ENCODE assay signal across 21 cellular contexts in the genomic region with DNA sequence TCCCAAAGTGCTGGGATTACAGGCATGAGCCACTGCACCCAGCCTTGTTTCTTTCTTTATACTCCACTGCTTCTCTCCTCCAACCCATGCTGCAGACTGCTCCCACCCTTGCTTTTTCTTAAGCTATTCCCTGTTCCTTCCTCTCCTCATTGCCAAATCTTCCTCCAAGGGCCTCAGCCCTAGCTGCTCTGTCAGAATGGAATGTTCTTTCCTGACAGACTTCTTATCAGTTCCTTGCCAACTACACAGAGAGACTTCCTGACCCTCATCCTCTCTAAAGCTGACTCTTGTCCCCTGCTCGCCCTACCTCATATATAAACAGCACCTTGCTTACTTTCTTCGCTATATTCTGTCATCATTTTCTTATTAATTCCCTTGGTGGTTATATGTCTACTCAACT.
"Had no signal": no experiment of that assay in that cellular context is flagged by ENCODE, and none has a peak within 500 bp of the region (broad histone marks: within the 10 kb centered on the region; RNA-seq: fewer than 3 reads in every experiment).

No MANE protein-coding gene starts in this region.

- H3K4me1 Mint-ChIP-seq: activated CD4-positive, alpha-beta T cell treated with anti-CD3 and anti-CD28 coated beads for 36 hours; brain; neural progenitor cell had no signal

- H3K27ac ChIP-seq: neural progenitor cell, ovary, SJCRH30, transverse colon had no signal

- H3K27me3 Mint-ChIP-seq: activated CD4-positive, alpha-beta T cell treated with anti-CD3 and anti-CD28 coated beads for 36 hours had no signal

- H3K4me2 ChIP-seq: neural progenitor cell had no signal

- H3K4me3 ChIP-seq: neural progenitor cell, ovary, SJCRH30, transverse colon had no signal

- H3K4me1 ChIP-seq: neural progenitor cell, SJCRH30, transverse colon had no signal

- H3K36me3 ChIP-seq: neural progenitor cell, ovary, SJCRH30, transverse colon had no signal

- H3K27me3 ChIP-seq: neural progenitor cell, ovary, SJCRH30, transverse colon had no signal

- DNase-seq: activated CD4-positive, alpha-beta T cell treated with anti-CD3 and anti-CD28 coated beads for 36 hours; activated CD8-positive, alpha-beta memory T cell treated with anti-CD3 and anti-CD28 coated beads, Interleukin-2, amount 50 U/mL, for 4 hours; activated CD8-positive, alpha-beta T cell treated with anti-CD3 and anti-CD28 coated beads, Interleukin-2, amount 10 ng/mL, durations not matched to agents 7 days and 5 days; activated gamma-delta T cell; activated T-cell treated with anti-CD3 and anti-CD28 coated beads, Interleukin-2, amount 50 U/mL, for 48 hours; amygdala; erythroblast; hippocampal formation; midbrain; ovary; retina; SJCRH30; small intestine; stimulated activated CD4-positive, alpha-beta T cell treated with anti-CD3 and anti-CD28 coated beads, Interleukin-4, amount 100 ng/mL, for 24 hours; stimulated activated naive CD4-positive, alpha-beta T cell; T-helper 2 cell; transverse colon had no signal

- H3K4me3 Mint-ChIP-seq: activated CD4-positive, alpha-beta T cell treated with anti-CD3 and anti-CD28 coated beads for 36 hours; activated CD8-positive, alpha-beta T cell treated with anti-CD3 and anti-CD28 coated beads, Interleukin-2, amount 10 ng/mL, durations not matched to agents 7 days and 5 days; brain; dendritic cell treated with granulocyte-macrophage colony-stimulating factor and Interleukin-4, amounts not matched to agents 40 ng/mL and 50 ng/mL, for 4 days; neural progenitor cell had no signal

- ATAC-seq: activated CD4-positive, alpha-beta T cell treated with anti-CD3 and anti-CD28 coated beads for 36 hours; activated CD8-positive, alpha-beta T cell treated with anti-CD3 and anti-CD28 coated beads, Interleukin-2, amount 10 ng/mL, durations not matched to agents 7 days and 5 days; activated naive CD4-positive, alpha-beta T cell treated with anti-CD3 and anti-CD28 coated beads, Interleukin-2, amount 50 U/mL, for 72 hours had no signal

- H3K9me3 ChIP-seq: ovary, SJCRH30, transverse colon had no signal

- H3K9me3 Mint-ChIP-seq: activated naive CD4-positive, alpha-beta T cell treated with anti-CD3 and anti-CD28 coated beads, Interleukin-2, amount 50 U/mL, for 72 hours; brain; dendritic cell treated with granulocyte-macrophage colony-stimulating factor and Interleukin-4, amounts not matched to agents 40 ng/mL and 50 ng/mL, for 4 days; neural progenitor cell had no signal

- H3K27ac Mint-ChIP-seq: activated CD4-positive, alpha-beta T cell treated with anti-CD3 and anti-CD28 coated beads for 36 hours; activated CD8-positive, alpha-beta T cell treated with anti-CD3 and anti-CD28 coated beads, Interleukin-2, amount 10 ng/mL, durations not matched to agents 7 days and 5 days; activated naive CD4-positive, alpha-beta T cell treated with anti-CD3 and anti-CD28 coated beads, Interleukin-2, amount 50 U/mL, for 72 hours; brain; dendritic cell treated with granulocyte-macrophage colony-stimulating factor and Interleukin-4, amounts not matched to agents 40 ng/mL and 50 ng/mL, for 4 days; neural progenitor cell had no signal

- H3K9ac ChIP-seq: neural progenitor cell had no signal

- H3K36me3 Mint-ChIP-seq: activated naive CD4-positive, alpha-beta T cell treated with anti-CD3 and anti-CD28 coated beads, Interleukin-2, amount 50 U/mL, for 72 hours had no signal

- H2AFZ ChIP-seq: neural progenitor cell had no signal
